10 cellular contexts compared by ENCODE assay signal in the genomic region with DNA sequence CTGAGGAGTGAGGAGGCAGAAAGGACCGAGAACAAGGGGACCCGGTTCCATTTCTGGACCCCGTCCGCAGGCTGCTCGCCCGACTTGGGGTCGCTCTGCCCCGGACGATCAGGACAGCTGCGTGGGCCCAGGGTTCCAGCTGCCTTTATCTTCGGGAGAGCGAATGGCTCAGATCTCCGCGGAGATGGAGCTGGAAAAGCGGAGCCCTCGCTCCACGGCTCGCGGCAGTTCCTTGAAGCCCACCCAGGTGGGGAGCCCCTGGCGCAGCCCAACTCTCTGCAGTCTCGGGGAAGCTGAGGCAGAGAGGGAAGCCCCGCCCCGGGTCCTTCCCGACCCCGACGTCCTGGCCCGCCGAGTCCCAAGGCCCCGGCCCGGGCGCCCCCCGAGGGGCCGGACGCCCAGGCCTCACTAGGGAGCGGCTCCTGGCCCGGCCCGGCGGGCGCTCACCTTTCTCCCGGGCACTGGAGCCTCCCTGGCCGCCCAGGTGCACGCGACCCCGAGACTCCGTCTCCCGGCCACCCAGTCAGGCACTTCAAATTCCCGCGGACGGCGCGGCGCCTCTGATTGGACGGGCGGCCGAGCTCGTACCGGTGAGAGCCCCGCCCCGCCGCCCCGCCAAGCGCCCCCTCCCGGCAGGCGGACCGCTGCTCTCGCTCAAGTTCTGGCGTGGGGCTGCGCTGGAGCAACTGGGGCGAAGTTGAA.
DNase-seq lines count a peak whose midpoint lies in the region; ATAC-seq, FAIRE-seq and TF ChIP-seq lines count a peak whose summit lies in the region.
"Had no signal": no experiment of that assay in that cellular context is flagged by ENCODE, and none has a peak within 500 bp of the region (broad histone marks: within the 10 kb centered on the region; RNA-seq: fewer than 3 reads in every experiment).

No MANE protein-coding gene starts in this region.

- H3K36me3 Mint-ChIP-seq in Calu3 (ENCODE audit: insufficient read depth, unreplicated experiment): no peaks in the 10 kb centered on the region

- 17 to 32% methylated on average over 69 of the region's 69 CpGs for WGBS in sigmoid colon, 2 donors

- TF ChIP-seq EP300 in sigmoid colon (IDR thresholded peaks at IDR 0.05): no peak

- intact Hi-C loops in sigmoid colon (cut with DNase I) (no loop called here), Calu3 (cut with micrococcal nuclease; ENCODE audit: unreplicated experiment) (no loop called here)

- no peaks in the 10 kb centered on the region for H3K9me3 Mint-ChIP-seq in Calu3 (ENCODE audit: low read depth, unreplicated experiment)

- H3K27ac Mint-ChIP-seq in Calu3 (ENCODE audit: unreplicated experiment): no peak overlapping the region

- H3K36me3 ChIP-seq in RWPE2 (ENCODE audit: low read depth) (peaks cover 4% of the 10 kb centered on the region; the same call in 1 of the 2 replicates), sigmoid colon (no peaks in the 10 kb centered on the region)
- H3K36me3 ChIP-seq: left lung had no signal

- H3K4me3 ChIP-seq in RWPE2 (ENCODE audit: severe bottlenecking) (peak overlapping the region; percentile 48), sigmoid colon (peak overlapping the region in 3 of 4 donors; percentile 9 to 31 (median 22))
- H3K4me3 ChIP-seq: left lung had no signal

- no peak overlapping the region for H3K4me3 Mint-ChIP-seq in Calu3 (ENCODE audit: low read depth, unreplicated experiment)

- CTCF ChIA-PET in Calu3 (lab: Charles Lee): no interaction called here

- H3K9me3 ChIP-seq in RWPE2 (ENCODE audit: severe bottlenecking) (no peaks in the 10 kb centered on the region), sigmoid colon (no peaks in the 10 kb centered on the region)
- H3K9me3 ChIP-seq: left lung had no signal

- no peaks in the 10 kb centered on the region for H3K4me1 ChIP-seq in RWPE2 (ENCODE audit: insufficient read depth, poor library complexity, severe bottlenecking)
- H3K4me1 ChIP-seq in sigmoid colon: peaks cover 0 to 11% (median 5%) of the 10 kb centered on the region in 4 donors
- H3K4me1 ChIP-seq: left lung had no signal

- H3K4me1 Mint-ChIP-seq in Calu3 (ENCODE audit: low read depth, unreplicated experiment): no peaks in the 10 kb centered on the region

- ATAC-seq in RWPE2 (ENCODE audit: low read depth): peak; percentile 88
- ATAC-seq: left lung had no signal

- no peak for TF ChIP-seq POLR2A in sigmoid colon (IDR thresholded peaks at IDR 0.05)

- no peaks in the 10 kb centered on the region for H3K27me3 Mint-ChIP-seq in Calu3 (ENCODE audit: unreplicated experiment)

- BruUV-seq in Calu3 (replicated peaks; lab: Mats Ljungman, UMichigan): no TSS peak

- no peaks in the 10 kb centered on the region for H3K27me3 ChIP-seq in RWPE2 (ENCODE audit: insufficient read depth, poor library complexity, severe bottlenecking)
- H3K27me3 ChIP-seq in sigmoid colon: peaks cover 8 to 36% (median 19%) of the 10 kb centered on the region in 3 donors

- DNase-seq in NCI-H2029 (lab: John Stamatoyannopoulos, UW) (peak; percentile 49), NCI-H2029 treated with DMSO at 0.1 percent for 48 hours (lab: John Stamatoyannopoulos, UW) (no peak), RWPE2 (ENCODE audit: low spot score) (no peak), fibroblast of peridontal ligament (ENCODE audit: extremely low read depth) (peak; percentile 10), sigmoid colon (no peak), NCI-H1417 treated with DMSO at 0.1 percent for 48 hours (lab: John Stamatoyannopoulos, UW) (no peak), Calu3 (no peak), HTR-8/SVneo (ENCODE audit: insufficient read length, low spot score) (no peak)

- TF ChIP-seq CTCF in RWPE2 (IDR thresholded peaks at IDR 0.05; ENCODE audit: poor library complexity, severe bottlenecking) (peak; percentile 79), sigmoid colon (IDR thresholded peaks at IDR 0.05) (no peak), Calu3 (IDR thresholded peaks at IDR 0.05; ENCODE audit: unreplicated experiment) (no peak)

- peak overlapping the region; percentile 10 for H3K27ac ChIP-seq in RWPE2 (ENCODE audit: poor library complexity, severe bottlenecking)
- H3K27ac ChIP-seq in sigmoid colon: no peak overlapping the region
- H3K27ac ChIP-seq: left lung had no signal

- FAIRE-seq in HTR-8/SVneo (lab: Jason Lieb, UNC): no peak
- FAIRE-seq: A204.1 had no signal

Comparison
In these comparisons a context has a peak if more than half of its experiments do, and no peak if none do; other contexts are left out.
1. DNase-seq: peak in NCI-H2029 (single experiment) and fibroblast of peridontal ligament (single experiment); none in NCI-H2029 treated with DMSO at 0.1 percent for 48 hours (single experiment), RWPE2 (single experiment), sigmoid colon (single experiment), NCI-H1417 treated with DMSO at 0.1 percent for 48 hours (single experiment), Calu3 (single experiment) and HTR-8/SVneo (single experiment).